Comparison of ENCODE assay signal across 14 cellular contexts in genomic region chr21:34878940-34879339, GRCh38.
DNase-seq lines count a peak whose midpoint lies in the region; ATAC-seq and TF ChIP-seq lines count a peak whose summit lies in the region.
"Had no signal": no experiment of that assay in that cellular context is flagged by ENCODE, and none has a peak within 500 bp of the region (broad histone marks: within the 10 kb centered on the region; RNA-seq: fewer than 3 reads in every experiment).

No MANE protein-coding gene starts in this region.

- CTCF ChIA-PET in activated CD4-positive, alpha-beta T cell treated with anti-CD3 and anti-CD28 coated beads for 36 hours (lab: Charles Lee) = interaction anchor here (0.7 to 1.7 kb wide), 2 partner anchors 12 to 164 kb away, joined by 3 to 4 read pairs; no protein-coding TSS in a partner anchor
- CTCF ChIA-PET in PC-3 (lab: Charles Lee) = interaction anchor here (0.6 kb wide), 1 partner anchor 1277 kb away, joined by 5 read pairs; no protein-coding TSS in a partner anchor

- H3K79me2 ChIP-seq in PC-3 (ENCODE audit: low read length) = peaks cover 89% of the 10 kb centered on the region
- H3K79me2 ChIP-seq: parathyroid adenoma had no signal

- H3K9me3 Mint-ChIP-seq in activated CD4-positive, alpha-beta T cell treated with anti-CD3 and anti-CD28 coated beads for 36 hours (ENCODE audit: low read depth) = no peaks in the 10 kb centered on the region
- H3K9me3 Mint-ChIP-seq: activated CD4-positive, alpha-beta T cell treated with anti-CD3 and anti-CD28 coated beads, Interleukin-2, amount 10 ng/mL, durations not matched to agents 24 days and 14 days had no signal

- H3K36me3 ChIP-seq in PC-3 (ENCODE audit: low read depth, low read length) (peaks cover 77% of the 10 kb centered on the region), subcutaneous abdominal adipose tissue (ENCODE audit: control insufficient read depth in 5 of 5, insufficient read depth in 5 of 5, low read length in 5 of 5) (peaks cover 0 to 12% (median 5%) of the 10 kb centered on the region in 5 donors), tibial nerve (peaks cover 0 to 31% (median 0%) of the 10 kb centered on the region in 3 donors)

- TF ChIP-seq CTCF in PC-3 (conservative IDR thresholded peaks at IDR 0.05; ENCODE audit: low read depth, low read length) = no peak
- no peak for TF ChIP-seq CTCF in foreskin fibroblast (IDR thresholded peaks at IDR 0.05; ENCODE audit: low read depth, low read length)
- no peak for TF ChIP-seq CTCF in tibial nerve (IDR thresholded peaks at IDR 0.05)

- H3K36me3 Mint-ChIP-seq in activated CD4-positive, alpha-beta T cell treated with anti-CD3 and anti-CD28 coated beads for 36 hours (ENCODE audit: low read depth) = peaks cover 78% of the 10 kb centered on the region

- no peak for ATAC-seq in activated CD4-positive, alpha-beta T cell treated with anti-CD3 and anti-CD28 coated beads for 36 hours
- ATAC-seq in PC-3 = peak; percentile 61
- ATAC-seq: left cardiac atrium had no signal

- no peak for DNase-seq in activated CD4-positive, alpha-beta T cell treated with anti-CD3 and anti-CD28 coated beads for 36 hours
- no peak for DNase-seq in activated CD4-positive, alpha-beta T cell treated with anti-CD3 and anti-CD28 coated beads for 4 hours
- DNase-seq in PC-3 (peak; percentile 86), foreskin fibroblast (peak in 1 of 2 donors; percentile 10), tibial nerve (ENCODE audit: low spot score in 2 of 2) (no peak), amygdala (lab: John Stamatoyannopoulos, UW) (no peak), NCI-H526 (lab: John Stamatoyannopoulos, UW) (no peak)
- DNase-seq: activated CD4-positive, alpha-beta T cell treated with anti-CD3 and anti-CD28 coated beads, Interleukin-2, amount 10 ng/mL, durations not matched to agents 24 days and 14 days; activated T-cell treated with anti-CD3 and anti-CD28 coated beads, Interleukin-2, amount 50 U/mL, for 1 hour; left cardiac atrium; SIG-M5; substantia nigra had no signal

- intact Hi-C loops in activated CD4-positive, alpha-beta T cell treated with anti-CD3 and anti-CD28 coated beads for 36 hours (cut with DNase I, micrococcal nuclease) = no loop called here
- intact Hi-C loops in PC-3 (cut with micrococcal nuclease) = loop anchor here (1.0 to 2.0 kb wide), 6 partner anchors 14 to 134 kb away; no protein-coding TSS in a partner anchor

- peak overlapping the region; percentile 95 for H3K4me3 ChIP-seq in PC-3 (ENCODE audit: low read length)
- H3K4me3 ChIP-seq in foreskin fibroblast (ENCODE audit: low read depth in 1 of 2, low read length in 2 of 2) = peak overlapping the region; percentile 11 to 34
- peak overlapping the region in 1 of 5 donors; percentile 11 for H3K4me3 ChIP-seq in subcutaneous abdominal adipose tissue (ENCODE audit: low read depth in 1 of 5, low read length in 5 of 5)
- H3K4me3 ChIP-seq in tibial nerve = no peak overlapping the region

- no peaks in the 10 kb centered on the region for H3K27me3 ChIP-seq in PC-3 (ENCODE audit: low read length)
- no peaks in the 10 kb centered on the region for H3K27me3 ChIP-seq in subcutaneous abdominal adipose tissue (ENCODE audit: control insufficient read depth in 5 of 5, insufficient read depth in 4 of 5, low read length in 5 of 5)
- no peaks in the 10 kb centered on the region for H3K27me3 ChIP-seq in tibial nerve

- no peak overlapping the region for H3K4me3 Mint-ChIP-seq in activated CD4-positive, alpha-beta T cell treated with anti-CD3 and anti-CD28 coated beads for 36 hours
- H3K4me3 Mint-ChIP-seq: activated CD4-positive, alpha-beta T cell treated with anti-CD3 and anti-CD28 coated beads, Interleukin-2, amount 10 ng/mL, durations not matched to agents 24 days and 14 days had no signal

- TF ChIP-seq EP300 in tibial nerve (IDR thresholded peaks at IDR 0.05) = no peak

- WGBS in tibial nerve, 2 donors = 69 to 70% methylated on average over 2 of the region's 2 CpGs

- peak overlapping the region; percentile 92 for H3K4me2 ChIP-seq in PC-3 (ENCODE audit: low read length)

- H2AFZ ChIP-seq in PC-3 (ENCODE audit: low read length) = no peak overlapping the region
- H2AFZ ChIP-seq: parathyroid adenoma had no signal

- no TSS peak for BruUV-seq in PC-3 (replicated peaks; lab: Mats Ljungman, UMichigan)

- H3K4me1 Mint-ChIP-seq in activated CD4-positive, alpha-beta T cell treated with anti-CD3 and anti-CD28 coated beads for 36 hours = peaks cover 76% of the 10 kb centered on the region

- H3K27ac Mint-ChIP-seq in activated CD4-positive, alpha-beta T cell treated with anti-CD3 and anti-CD28 coated beads for 36 hours = peak overlapping the region; percentile 65
- H3K27ac Mint-ChIP-seq: activated CD4-positive, alpha-beta T cell treated with anti-CD3 and anti-CD28 coated beads, Interleukin-2, amount 10 ng/mL, durations not matched to agents 24 days and 14 days had no signal

- H4K20me1 ChIP-seq in PC-3 (ENCODE audit: low read length) = peaks cover 79% of the 10 kb centered on the region

- H3K4me1 ChIP-seq in PC-3 (ENCODE audit: insufficient read depth, low read length) (peaks cover 75% of the 10 kb centered on the region), subcutaneous abdominal adipose tissue (ENCODE audit: control insufficient read depth in 5 of 5, insufficient read depth in 5 of 5, low read length in 5 of 5) (peaks cover 0 to 76% (median 63%) of the 10 kb centered on the region in 5 donors), tibial nerve (peaks cover 0 to 62% (median 4%) of the 10 kb centered on the region in 4 donors)

- H3K9ac ChIP-seq in PC-3 (ENCODE audit: low read length) (peak overlapping the region; percentile 82), subcutaneous abdominal adipose tissue (ENCODE audit: low read length in 5 of 5) (no peak overlapping the region)
- H3K9ac ChIP-seq: parathyroid adenoma had no signal

- POLR2A ChIA-PET in activated CD4-positive, alpha-beta T cell treated with anti-CD3 and anti-CD28 coated beads for 36 hours (lab: Charles Lee) = interaction anchor here (0.9 kb wide), 1 partner anchor 9 kb away, joined by 3 read pairs; no protein-coding TSS in a partner anchor
- POLR2A ChIA-PET in PC-3 (lab: Charles Lee; ENCODE audit: unreplicated experiment) = interaction anchor here (0.7 to 1.7 kb wide), 6 partner anchors 9 to 1332 kb away, joined by 4 to 20 read pairs (median 5); no protein-coding TSS in a partner anchor

- peak overlapping the region; percentile 97 for H3K27ac ChIP-seq in PC-3 (ENCODE audit: low read length)
- H3K27ac ChIP-seq in subcutaneous abdominal adipose tissue (ENCODE audit: low read depth, low read length) = peak overlapping the region; percentile 3
- H3K27ac ChIP-seq in tibial nerve = peak overlapping the region in 2 of 4 donors; percentile 37 to 39
- H3K27ac ChIP-seq: parathyroid adenoma had no signal

- H3K9me2 ChIP-seq in PC-3 (replicated peaks; ENCODE audit: low read length) = no peaks in the 10 kb centered on the region

- no peaks in the 10 kb centered on the region for H3K27me3 Mint-ChIP-seq in activated CD4-positive, alpha-beta T cell treated with anti-CD3 and anti-CD28 coated beads for 36 hours
- H3K27me3 Mint-ChIP-seq: activated CD4-positive, alpha-beta T cell treated with anti-CD3 and anti-CD28 coated beads, Interleukin-2, amount 10 ng/mL, durations not matched to agents 24 days and 14 days had no signal

- H3F3A ChIP-seq in PC-3 (ENCODE audit: low read length, unreplicated experiment) = peaks cover 42% of the 10 kb centered on the region

- no peaks in the 10 kb centered on the region for H3K9me3 ChIP-seq in PC-3 (ENCODE audit: low read length)
- no peaks in the 10 kb centered on the region for H3K9me3 ChIP-seq in subcutaneous abdominal adipose tissue (ENCODE audit: control insufficient read depth in 5 of 5, low read length in 5 of 5)
- H3K9me3 ChIP-seq in tibial nerve = no peaks in the 10 kb centered on the region

- no peak for TF ChIP-seq POLR2A in tibial nerve (IDR thresholded peaks at IDR 0.05)

Comparison
In these comparisons a context has a peak if more than half of its experiments do, and no peak if none do; other contexts are left out.
1. H3K4me3 ChIP-seq: peak in PC-3 (single experiment) and foreskin fibroblast (2 of 2); none in tibial nerve (0 of 4).